ENCODE assay signal across 21 cellular contexts in the genomic region with DNA sequence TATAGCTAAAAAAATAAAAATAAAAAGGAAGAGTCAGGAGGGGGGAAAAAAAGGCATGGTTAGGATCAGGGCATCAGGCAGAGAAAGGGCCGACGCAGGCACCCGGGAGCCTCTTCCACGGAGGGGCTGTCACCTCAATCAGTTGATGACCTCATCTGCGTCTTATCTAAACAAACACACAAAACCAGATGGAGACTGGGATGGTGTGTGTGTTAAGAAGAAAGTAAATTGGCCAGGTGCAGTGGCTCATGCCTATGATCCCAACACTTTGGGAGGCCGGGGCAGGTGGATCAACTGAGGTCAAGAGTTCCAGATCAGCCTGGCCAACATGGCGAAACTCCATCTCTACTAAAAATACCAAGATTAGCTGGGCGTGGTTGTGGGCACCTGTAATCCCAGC.
"Had no signal": no experiment of that assay in that cellular context is flagged by ENCODE, and none has a peak within 500 bp of the region (broad histone marks: within the 10 kb centered on the region; RNA-seq: fewer than 3 reads in every experiment).

No MANE protein-coding gene starts in this region.

- DNase-seq: activated CD4-positive, alpha-beta T cell treated with anti-CD3 and anti-CD28 coated beads for 1 hour; activated CD4-positive, alpha-beta T cell treated with anti-CD3 and anti-CD28 coated beads, Interleukin-2, amount 50 U/mL, for 1 hour; activated CD8-positive, alpha-beta T cell treated with anti-CD3 and anti-CD28 coated beads, Interleukin-2, amount 10 ng/mL, durations not matched to agents 7 days and 5 days; activated gamma-delta T cell; central memory CD4-positive, alpha-beta T cell; effector memory CD4-positive, alpha-beta T cell; foreskin keratinocyte; lower lobe of right lung; mesendoderm; mucosa of descending colon; nephron progenitor cell; pancreas; stimulated activated CD4-positive, alpha-beta T cell treated with anti-CD3 and anti-CD28 coated beads, Interleukin-12 subunit alpha, Interleukin-12 subunit beta, amount 100 ng/mL, for 4 hours; tibial artery; WERI-Rb-1 had no signal

- H3K4me3 ChIP-seq: lower lobe of right lung, mucosa of descending colon, pancreas, psoas muscle, right atrium auricular region, tibial artery had no signal

- H3K4me1 ChIP-seq: foreskin keratinocyte, lower lobe of right lung, pancreas, psoas muscle, right atrium auricular region, tibial artery had no signal

- H3K9me3 ChIP-seq: lower lobe of right lung, mucosa of descending colon, pancreas, psoas muscle, right atrium auricular region, tibial artery had no signal

- ATAC-seq: activated CD8-positive, alpha-beta T cell treated with anti-CD3 and anti-CD28 coated beads, Interleukin-2, amount 10 ng/mL, durations not matched to agents 7 days and 5 days; activated naive CD4-positive, alpha-beta T cell treated with anti-CD3 and anti-CD28 coated beads, Interleukin-2, amount 50 U/mL, for 72 hours; foreskin keratinocyte; left lobe of liver; lower lobe of right lung; mucosa of descending colon; pancreas; psoas muscle had no signal

- H3K27me3 ChIP-seq: pancreas, right atrium auricular region had no signal

- H3K27ac ChIP-seq: foreskin keratinocyte, lower lobe of right lung, pancreas, psoas muscle, right atrium auricular region, tibial artery, WERI-Rb-1 had no signal

- H3K36me3 ChIP-seq: lower lobe of right lung, pancreas, right atrium auricular region, tibial artery, WERI-Rb-1 had no signal

- FAIRE-seq: astrocyte, pancreas, TTC549 had no signal
